In the genomic region with DNA sequence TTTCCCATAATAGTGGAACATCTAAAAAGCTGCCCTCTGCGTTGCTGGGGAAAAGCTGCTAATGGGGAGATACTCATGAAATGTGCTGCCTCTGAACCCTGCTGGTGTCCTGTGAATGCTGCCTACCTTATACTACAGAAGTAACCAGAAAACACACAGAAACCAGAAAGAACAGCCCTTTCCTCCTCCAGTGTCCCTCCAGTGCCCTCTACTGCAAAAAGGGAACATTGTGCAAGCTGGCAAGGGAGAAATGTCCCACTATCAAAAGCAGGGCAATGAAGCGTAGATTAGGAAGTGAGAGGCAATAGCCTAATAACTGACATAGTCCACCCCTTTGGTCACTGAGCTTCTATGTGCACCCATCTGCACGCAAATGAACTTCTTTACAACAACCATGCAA, we compare ENCODE assay signal across 9 cellular contexts.
DNase-seq lines count a peak whose midpoint lies in the region; ATAC-seq and TF ChIP-seq lines count a peak whose summit lies in the region.
"Had no signal": no experiment of that assay in that cellular context is flagged by ENCODE, and none has a peak within 500 bp of the region (broad histone marks: within the 10 kb centered on the region; RNA-seq: fewer than 3 reads in every experiment).

No MANE protein-coding gene starts in this region.

- no peak for ATAC-seq in GM18505 (IDR thresholded peaks at IDR 0.05; ENCODE audit: unreplicated experiment)
- no peak for ATAC-seq in HG02588 (IDR thresholded peaks at IDR 0.05; ENCODE audit: unreplicated experiment)
- no peak for ATAC-seq in GM21367 (IDR thresholded peaks at IDR 0.05; ENCODE audit: unreplicated experiment)

- peak; percentile 5 for DNase-seq in DMS53 treated with DMSO at 0.1 percent for 48 hours (lab: John Stamatoyannopoulos, UW; ENCODE audit: unreplicated experiment)
- DNase-seq in NB4 (ENCODE audit: low read depth): peak; percentile 34
- DNase-seq in cardiac fibroblast (ENCODE audit: low read depth in 2 of 2): peak; percentile 57 to 67
- DNase-seq in myocyte (ENCODE audit: low read depth): peak; percentile 33
- no peak for DNase-seq in DMS79 (lab: John Stamatoyannopoulos, UW)
- DNase-seq: stimulated activated naive CD4-positive, alpha-beta T cell had no signal

- peak; percentile 26 for TF ChIP-seq CTCF in NB4 (IDR thresholded peaks at IDR 0.05; ENCODE audit: low read depth, low read length)
- peak; percentile 58 for TF ChIP-seq CTCF in cardiac fibroblast (IDR thresholded peaks at IDR 0.05; ENCODE audit: low read depth, low read length)

- TF ChIP-seq POLR2A in NB4 (IDR thresholded peaks at IDR 0.05; ENCODE audit: extremely low read depth, insufficient read length) (no peak), GM18505 (IDR thresholded peaks at IDR 0.05; ENCODE audit: borderline replicate concordance, extremely low read depth, insufficient read depth, insufficient read length) (no peak)

- H3K4me3 ChIP-seq in NB4 (ENCODE audit: low read depth, low read length) (no peak overlapping the region), cardiac fibroblast (replicated peaks in 1 of 2; ENCODE audit: low read depth in 2 of 2, low read length in 2 of 2) (no peak overlapping the region)
